Comparison of ENCODE assay signal across 1 cellular context in the genomic region with DNA sequence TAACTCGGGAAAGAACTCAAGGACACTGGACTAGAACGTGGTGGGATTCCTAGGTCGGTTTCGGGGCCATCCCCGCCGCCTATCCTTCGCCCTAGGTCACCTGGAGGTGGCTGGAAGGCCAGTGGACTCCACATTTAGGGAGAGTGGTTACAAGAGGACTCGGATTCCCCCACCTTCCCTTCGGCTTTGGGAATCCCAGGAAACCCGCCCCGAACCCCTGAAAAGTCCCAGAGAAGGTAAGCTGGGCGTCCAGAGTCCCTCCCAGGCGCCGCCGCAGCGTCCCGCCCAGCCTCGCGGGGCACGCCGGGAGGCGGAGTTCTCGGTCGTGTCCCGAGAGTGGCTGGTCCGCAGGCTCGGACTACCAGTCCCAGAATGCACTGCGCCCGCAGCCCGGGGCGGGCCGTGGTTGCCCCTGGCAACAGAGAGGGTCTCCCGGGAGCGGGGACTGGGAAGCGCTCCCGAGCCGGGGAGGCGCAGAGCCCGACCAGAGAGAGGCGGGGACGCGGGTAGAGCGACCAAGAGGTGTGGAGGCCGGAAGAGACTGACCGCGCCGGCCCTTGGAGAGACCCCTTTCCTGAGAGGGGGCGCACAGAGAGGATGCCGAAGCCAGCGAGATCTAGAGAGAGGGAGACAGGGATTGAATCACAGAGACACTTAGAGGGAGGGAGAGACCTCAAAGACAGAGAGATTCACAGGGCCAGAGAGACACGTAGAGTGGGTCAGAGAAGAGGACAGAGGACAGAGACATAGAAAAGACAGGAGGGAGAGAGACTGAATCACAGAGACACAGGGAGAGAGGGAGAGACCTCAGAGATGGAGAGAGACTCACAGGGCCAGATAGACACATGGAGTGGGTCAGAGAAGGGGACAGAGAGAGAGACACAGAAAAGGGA.
TF ChIP-seq lines count a peak whose summit lies in the region.

No MANE protein-coding gene starts in this region.

TF ChIP-seq in GM23338, 12 proteins besides CTCF, POLR2A, EP300 and RAD21 (continued from another document):
- TF ChIP-seq, protein P1, sequence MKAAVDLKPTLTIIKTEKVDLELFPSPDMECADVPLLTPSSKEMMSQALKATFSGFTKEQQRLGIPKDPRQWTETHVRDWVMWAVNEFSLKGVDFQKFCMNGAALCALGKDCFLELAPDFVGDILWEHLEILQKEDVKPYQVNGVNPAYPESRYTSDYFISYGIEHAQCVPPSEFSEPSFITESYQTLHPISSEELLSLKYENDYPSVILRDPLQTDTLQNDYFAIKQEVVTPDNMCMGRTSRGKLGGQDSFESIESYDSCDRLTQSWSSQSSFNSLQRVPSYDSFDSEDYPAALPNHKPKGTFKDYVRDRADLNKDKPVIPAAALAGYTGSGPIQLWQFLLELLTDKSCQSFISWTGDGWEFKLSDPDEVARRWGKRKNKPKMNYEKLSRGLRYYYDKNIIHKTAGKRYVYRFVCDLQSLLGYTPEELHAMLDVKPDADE (IDR thresholded peaks at IDR 0.05), result peak; percentile 86
- TF ChIP-seq CREB1 (CRISPR knock-in tag; IDR thresholded peaks at IDR 0.05; ENCODE audit: low read depth) (no peak), JUNB (IDR thresholded peaks at IDR 0.05; ENCODE audit: unreplicated experiment) (no peak)
- TF ChIP-seq, protein P2, sequence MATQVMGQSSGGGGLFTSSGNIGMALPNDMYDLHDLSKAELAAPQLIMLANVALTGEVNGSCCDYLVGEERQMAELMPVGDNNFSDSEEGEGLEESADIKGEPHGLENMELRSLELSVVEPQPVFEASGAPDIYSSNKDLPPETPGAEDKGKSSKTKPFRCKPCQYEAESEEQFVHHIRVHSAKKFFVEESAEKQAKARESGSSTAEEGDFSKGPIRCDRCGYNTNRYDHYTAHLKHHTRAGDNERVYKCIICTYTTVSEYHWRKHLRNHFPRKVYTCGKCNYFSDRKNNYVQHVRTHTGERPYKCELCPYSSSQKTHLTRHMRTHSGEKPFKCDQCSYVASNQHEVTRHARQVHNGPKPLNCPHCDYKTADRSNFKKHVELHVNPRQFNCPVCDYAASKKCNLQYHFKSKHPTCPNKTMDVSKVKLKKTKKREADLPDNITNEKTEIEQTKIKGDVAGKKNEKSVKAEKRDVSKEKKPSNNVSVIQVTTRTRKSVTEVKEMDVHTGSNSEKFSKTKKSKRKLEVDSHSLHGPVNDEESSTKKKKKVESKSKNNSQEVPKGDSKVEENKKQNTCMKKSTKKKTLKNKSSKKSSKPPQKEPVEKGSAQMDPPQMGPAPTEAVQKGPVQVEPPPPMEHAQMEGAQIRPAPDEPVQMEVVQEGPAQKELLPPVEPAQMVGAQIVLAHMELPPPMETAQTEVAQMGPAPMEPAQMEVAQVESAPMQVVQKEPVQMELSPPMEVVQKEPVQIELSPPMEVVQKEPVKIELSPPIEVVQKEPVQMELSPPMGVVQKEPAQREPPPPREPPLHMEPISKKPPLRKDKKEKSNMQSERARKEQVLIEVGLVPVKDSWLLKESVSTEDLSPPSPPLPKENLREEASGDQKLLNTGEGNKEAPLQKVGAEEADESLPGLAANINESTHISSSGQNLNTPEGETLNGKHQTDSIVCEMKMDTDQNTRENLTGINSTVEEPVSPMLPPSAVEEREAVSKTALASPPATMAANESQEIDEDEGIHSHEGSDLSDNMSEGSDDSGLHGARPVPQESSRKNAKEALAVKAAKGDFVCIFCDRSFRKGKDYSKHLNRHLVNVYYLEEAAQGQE (IDR thresholded peaks at IDR 0.05; ENCODE audit: unreplicated experiment), result no peak
